Comparison of ENCODE assay signal across 8 cellular contexts in genomic region chr12:22544038-22544979, GRCh38. TPM values are rescaled to one million over a fixed set of nuclear protein-coding genes. Genes with fewer than 3 reads are reported as not detected.
A peak's percentile ranks its signal among the peaks of the same experiment; 100 is the strongest.
DNase-seq lines count a peak whose midpoint lies in the region; ATAC-seq and TF ChIP-seq lines count a peak whose summit lies in the region.

A gene with protein sequence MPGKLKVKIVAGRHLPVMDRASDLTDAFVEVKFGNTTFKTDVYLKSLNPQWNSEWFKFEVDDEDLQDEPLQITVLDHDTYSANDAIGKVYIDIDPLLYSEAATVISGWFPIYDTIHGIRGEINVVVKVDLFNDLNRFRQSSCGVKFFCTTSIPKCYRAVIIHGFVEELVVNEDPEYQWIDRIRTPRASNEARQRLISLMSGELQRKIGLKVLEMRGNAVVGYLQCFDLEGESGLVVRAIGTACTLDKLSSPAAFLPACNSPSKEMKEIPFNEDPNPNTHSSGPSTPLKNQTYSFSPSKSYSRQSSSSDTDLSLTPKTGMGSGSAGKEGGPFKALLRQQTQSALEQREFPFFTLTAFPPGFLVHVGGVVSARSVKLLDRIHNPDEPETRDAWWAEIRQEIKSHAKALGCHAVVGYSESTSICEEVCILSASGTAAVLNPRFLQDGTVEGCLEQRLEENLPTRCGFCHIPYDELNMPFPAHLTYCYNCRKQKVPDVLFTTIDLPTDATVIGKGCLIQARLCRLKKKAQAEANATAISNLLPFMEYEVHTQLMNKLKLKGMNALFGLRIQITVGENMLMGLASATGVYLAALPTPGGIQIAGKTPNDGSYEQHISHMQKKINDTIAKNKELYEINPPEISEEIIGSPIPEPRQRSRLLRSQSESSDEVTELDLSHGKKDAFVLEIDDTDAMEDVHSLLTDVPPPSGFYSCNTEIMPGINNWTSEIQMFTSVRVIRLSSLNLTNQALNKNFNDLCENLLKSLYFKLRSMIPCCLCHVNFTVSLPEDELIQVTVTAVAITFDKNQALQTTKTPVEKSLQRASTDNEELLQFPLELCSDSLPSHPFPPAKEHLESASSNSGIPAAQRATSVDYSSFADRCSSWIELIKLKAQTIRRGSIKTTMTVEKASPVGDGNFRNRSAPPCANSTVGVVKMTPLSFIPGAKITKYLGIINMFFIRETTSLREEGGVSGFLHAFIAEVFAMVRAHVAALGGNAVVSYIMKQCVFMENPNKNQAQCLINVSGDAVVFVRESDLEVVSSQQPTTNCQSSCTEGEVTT (minus strand): TSS chr12:22544542. CDS start chr12:22544150, 392 bp downstream.

- 0 out of 2 replicates have a peak, but pooled peaks cover 14% of the 10 kb centered on the region for H3K79me2 ChIP-seq in OCI-LY3 (ENCODE audit: low read length)

- H3K4me1 ChIP-seq in OCI-LY3 (ENCODE audit: low read length) (peaks cover 19% of the 10 kb centered on the region), mucosa of rectum (ENCODE audit: control insufficient read depth in 2 of 2, insufficient read depth in 2 of 2, low read length in 2 of 2) (peaks cover 4 to 7% of the 10 kb centered on the region in 2 donors)

- H3K4me2 ChIP-seq in OCI-LY3 (ENCODE audit: low read length): peak within 1 kb of the TSS; percentile 95

- peak within 1 kb of the TSS; percentile 85 for H3K27ac ChIP-seq in OCI-LY3 (ENCODE audit: low read length)
- H3K27ac ChIP-seq in mucosa of rectum (ENCODE audit: low read depth in 2 of 2, low read length in 2 of 2): peak within 1 kb of the TSS; percentile 94 to 97

- no peaks in the 10 kb centered on the region for H3K27me3 ChIP-seq in OCI-LY3 (ENCODE audit: low read depth, low read length)
- no peaks in the 10 kb centered on the region for H3K27me3 ChIP-seq in mucosa of rectum (ENCODE audit: control insufficient read depth in 2 of 2, insufficient read depth in 2 of 2, low read length in 2 of 2)

- H2AFZ ChIP-seq in OCI-LY3 (ENCODE audit: low read depth, low read length): peak within 1 kb of the TSS; percentile 96

- peak; percentile 82 for ATAC-seq in GM21526 (IDR thresholded peaks at IDR 0.05; ENCODE audit: low FRiP score, unreplicated experiment)

- H4K20me1 ChIP-seq in OCI-LY3 (ENCODE audit: insufficient read depth, low read length): no peaks in the 10 kb centered on the region

- H3K4me3 ChIP-seq in OCI-LY3 (ENCODE audit: low read length): peak within 1 kb of the TSS; percentile 92
- H3K4me3 ChIP-seq in epithelial cell of proximal tubule (ENCODE audit: low read depth, low read length): peak within 1 kb of the TSS; percentile 90
- H3K4me3 ChIP-seq in mucosa of rectum (ENCODE audit: low read length in 2 of 2): peak within 1 kb of the TSS; percentile 85 to 97

- DNase-seq in DMS153 (lab: John Stamatoyannopoulos, UW) (peak; percentile 96), HuH-7.5 (ENCODE audit: low spot score) (peak; percentile 72), activated T-cell treated with anti-CD3 and anti-CD28 coated beads for 48 hours (ENCODE audit: low read depth) (peak; percentile 90), epithelial cell of proximal tubule (ENCODE audit: low read depth) (no peak)
- DNase-seq in stimulated activated CD8-positive, alpha-beta memory T cell treated with anti-CD3 and anti-CD28 coated beads, Interleukin-4, amount 100 ng/mL, for 48 hours: peak; percentile 96

- peaks cover 2% of the 10 kb centered on the region for H3K36me3 ChIP-seq in OCI-LY3 (replicated peaks; ENCODE audit: low read depth, low read length)
- H3K36me3 ChIP-seq in mucosa of rectum (ENCODE audit: control insufficient read depth in 2 of 2, insufficient read depth in 2 of 2, low read length in 2 of 2): no peaks in the 10 kb centered on the region

- no peak; the same call in 1 of the 2 replicates for TF ChIP-seq CTCF in OCI-LY3 (IDR thresholded peaks at IDR 0.05; ENCODE audit: low read depth, low read length)
- TF ChIP-seq CTCF in epithelial cell of proximal tubule (conservative IDR thresholded peaks at IDR 0.05; ENCODE audit: low read depth, low read length): peak; percentile 37

- H3K9ac ChIP-seq in OCI-LY3 (ENCODE audit: low read length): peak within 1 kb of the TSS; percentile 82
- H3K9ac ChIP-seq in mucosa of rectum (ENCODE audit: low read depth in 1 of 2, low read length in 2 of 2): peak within 1 kb of the TSS; percentile 87 to 92

- no peaks in the 10 kb centered on the region for H3K9me3 ChIP-seq in OCI-LY3 (ENCODE audit: insufficient read depth, low read length)
- H3K9me3 ChIP-seq in mucosa of rectum (ENCODE audit: control insufficient read depth in 2 of 2, low read length in 2 of 2): peaks cover 0 to 2% of the 10 kb centered on the region in 2 donors

RNA-seq across cellular contexts. Expression of the gene that starts here (rescaled TPM):
- total RNA-seq in epithelial cell of proximal tubule: 14.5 and 15.6 TPM in 2 replicates
